Comparison of ENCODE assay signal across 16 cellular contexts in the genomic region with DNA sequence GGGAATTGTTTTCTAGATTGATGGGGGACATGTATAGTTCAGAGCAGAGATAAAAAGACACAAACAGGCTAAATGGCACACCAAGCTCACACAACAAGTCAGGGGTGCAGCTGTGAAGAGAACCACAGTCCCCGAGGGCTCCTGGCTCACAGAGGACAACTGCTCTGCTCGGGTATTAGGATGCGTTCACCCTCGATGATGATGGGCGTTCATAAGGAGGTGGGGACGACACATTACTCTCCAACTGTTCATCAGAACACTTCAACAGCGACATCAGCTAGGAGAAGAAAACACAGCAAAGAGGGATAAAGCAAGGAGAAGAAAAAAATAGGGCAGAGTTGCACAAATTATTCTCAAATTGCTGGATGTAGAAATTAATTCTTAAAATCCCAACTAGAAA.
"Had no signal": no experiment of that assay in that cellular context is flagged by ENCODE, and none has a peak within 500 bp of the region (broad histone marks: within the 10 kb centered on the region; RNA-seq: fewer than 3 reads in every experiment).

No MANE protein-coding gene starts in this region.

- H3K27me3 Mint-ChIP-seq: type B pancreatic cell had no signal

- H3K36me3 ChIP-seq: esophagus squamous epithelium, neural progenitor cell, ovary, right atrium auricular region, sigmoid colon had no signal

- H3K4me2 ChIP-seq: neural progenitor cell had no signal

- H3K9me3 ChIP-seq: esophagus squamous epithelium, ovary, right atrium auricular region, sigmoid colon had no signal

- FAIRE-seq: islet of Langerhans had no signal

- H3K36me3 Mint-ChIP-seq: natural killer cell, neural progenitor cell, type B pancreatic cell had no signal

- H3K9ac ChIP-seq: neural progenitor cell had no signal

- DNase-seq: esophagus squamous epithelium; foreskin fibroblast; kidney glomerular epithelial cell; mesendoderm; natural killer cell; nucleus accumbens; ovary; sigmoid colon; stimulated activated CD4-positive, alpha-beta T cell treated with anti-CD3 and anti-CD28 coated beads, Interleukin-2, amount 100 ng/mL, for 24 hours; stimulated activated CD4-positive, alpha-beta T cell treated with anti-CD3 and anti-CD28 coated beads, Interleukin-4, amount 100 ng/mL, for 4 hours; stimulated activated naive CD4-positive, alpha-beta T cell treated with Interleukin-2 at 50 U/mL for 16 hours had no signal

- H3K4me3 Mint-ChIP-seq: natural killer cell, neural progenitor cell, type B pancreatic cell had no signal

- ATAC-seq: natural killer cell had no signal

- H3K27ac ChIP-seq: esophagus squamous epithelium, neural progenitor cell, ovary, right atrium auricular region, sigmoid colon, skin epidermis had no signal

- H2AFZ ChIP-seq: neural progenitor cell had no signal

- H3K4me3 ChIP-seq: esophagus squamous epithelium, neural progenitor cell, ovary, right atrium auricular region, sigmoid colon, skin epidermis had no signal

- H3K27ac Mint-ChIP-seq: natural killer cell, neural progenitor cell, type B pancreatic cell had no signal

- H3K4me1 Mint-ChIP-seq: natural killer cell had no signal

- H3K9me3 Mint-ChIP-seq: natural killer cell, neural progenitor cell, type B pancreatic cell had no signal

- H3K4me1 ChIP-seq: sigmoid colon had no signal

- H3K27me3 ChIP-seq: esophagus squamous epithelium, neural progenitor cell, ovary, right atrium auricular region, sigmoid colon had no signal
